ENCODE assay signal across 18 cellular contexts in genomic region chr1:209484429-209484828, GRCh38.
"Had no signal": no experiment of that assay in that cellular context is flagged by ENCODE, and none has a peak within 500 bp of the region (broad histone marks: within the 10 kb centered on the region; RNA-seq: fewer than 3 reads in every experiment).

No MANE protein-coding gene starts in this region.

- H3K27ac ChIP-seq: esophagus muscularis mucosa, left ventricle myocardium inferior, neutrophil, tibial artery, uterus had no signal

- H3K4me1 Mint-ChIP-seq: activated CD8-positive, alpha-beta memory T cell treated with anti-CD3 and anti-CD28 coated beads, Interleukin-2, amount 10 ng/mL, durations not matched to agents 7 days and 5 days; natural killer cell; stimulated activated naive B cell treated with anti-CD40 and anti-IgM and Interleukin-4, amounts not matched to agents 10 μg/mL and 1 μg/mL and 100 μg/mL, for 72 hours had no signal

- H3K36me3 Mint-ChIP-seq: activated CD4-positive, alpha-beta memory T cell treated with anti-CD3 and anti-CD28 coated beads for 36 hours; activated CD8-positive, alpha-beta memory T cell treated with anti-CD3 and anti-CD28 coated beads, Interleukin-2, amount 10 ng/mL, durations not matched to agents 7 days and 5 days; activated naive CD4-positive, alpha-beta T cell treated with anti-CD3 and anti-CD28 coated beads, Interleukin-2, amount 10 ng/mL, durations not matched to agents 7 days and 5 days; natural killer cell; stimulated activated naive B cell treated with anti-CD40 and anti-IgM and Interleukin-4, amounts not matched to agents 10 μg/mL and 1 μg/mL and 100 μg/mL, for 72 hours had no signal

- H3K4me3 Mint-ChIP-seq: activated CD4-positive, alpha-beta memory T cell treated with anti-CD3 and anti-CD28 coated beads for 36 hours; activated CD4-positive, alpha-beta T cell treated with anti-CD3 and anti-CD28 coated beads for 36 hours; activated CD8-positive, alpha-beta memory T cell treated with anti-CD3 and anti-CD28 coated beads, Interleukin-2, amount 10 ng/mL, durations not matched to agents 7 days and 5 days; activated naive CD4-positive, alpha-beta T cell treated with anti-CD3 and anti-CD28 coated beads, Interleukin-2, amount 10 ng/mL, durations not matched to agents 7 days and 5 days; natural killer cell; stimulated activated naive B cell treated with anti-CD40 and anti-IgM and Interleukin-4, amounts not matched to agents 10 μg/mL and 1 μg/mL and 100 μg/mL, for 72 hours had no signal

- H3K27me3 Mint-ChIP-seq: activated CD4-positive, alpha-beta memory T cell treated with anti-CD3 and anti-CD28 coated beads for 36 hours; activated naive CD4-positive, alpha-beta T cell treated with anti-CD3 and anti-CD28 coated beads, Interleukin-2, amount 10 ng/mL, durations not matched to agents 7 days and 5 days; stimulated activated naive B cell treated with anti-CD40 and anti-IgM and Interleukin-4, amounts not matched to agents 10 μg/mL and 1 μg/mL and 100 μg/mL, for 72 hours had no signal

- H3K4me3 ChIP-seq: esophagus muscularis mucosa, left ventricle myocardium inferior, mucosa of descending colon, skin epidermis, tibial artery, uterus had no signal

- H3K4me1 ChIP-seq: esophagus muscularis mucosa, left ventricle myocardium inferior, tibial artery, uterus had no signal

- H3K27ac Mint-ChIP-seq: activated CD4-positive, alpha-beta memory T cell treated with anti-CD3 and anti-CD28 coated beads for 36 hours; activated CD4-positive, alpha-beta T cell treated with anti-CD3 and anti-CD28 coated beads for 36 hours; activated CD8-positive, alpha-beta memory T cell treated with anti-CD3 and anti-CD28 coated beads, Interleukin-2, amount 10 ng/mL, durations not matched to agents 7 days and 5 days; activated naive CD4-positive, alpha-beta T cell treated with anti-CD3 and anti-CD28 coated beads, Interleukin-2, amount 10 ng/mL, durations not matched to agents 7 days and 5 days; natural killer cell; stimulated activated naive B cell treated with anti-CD40 and anti-IgM and Interleukin-4, amounts not matched to agents 10 μg/mL and 1 μg/mL and 100 μg/mL, for 72 hours had no signal

- H3K9me3 ChIP-seq: esophagus muscularis mucosa, left ventricle myocardium inferior, mucosa of descending colon, neutrophil, tibial artery, uterus had no signal

- H3K36me3 ChIP-seq: esophagus muscularis mucosa, left ventricle myocardium inferior, neutrophil, tibial artery, uterus had no signal

- H3K9me3 Mint-ChIP-seq: activated CD4-positive, alpha-beta memory T cell treated with anti-CD3 and anti-CD28 coated beads for 36 hours; activated naive CD4-positive, alpha-beta T cell treated with anti-CD3 and anti-CD28 coated beads, Interleukin-2, amount 10 ng/mL, durations not matched to agents 7 days and 5 days; natural killer cell; stimulated activated naive B cell treated with anti-CD40 and anti-IgM and Interleukin-4, amounts not matched to agents 10 μg/mL and 1 μg/mL and 100 μg/mL, for 72 hours had no signal

- H3K27me3 ChIP-seq: esophagus muscularis mucosa, neutrophil, tibial artery, uterus had no signal

- DNase-seq: activated CD4-positive, alpha-beta memory T cell treated with anti-CD3 and anti-CD28 coated beads for 36 hours; activated CD4-positive, alpha-beta T cell treated with anti-CD3 and anti-CD28 coated beads for 36 hours; activated CD8-positive, alpha-beta memory T cell treated with anti-CD3 and anti-CD28 coated beads, Interleukin-2, amount 10 ng/mL, durations not matched to agents 7 days and 5 days; activated naive CD4-positive, alpha-beta T cell treated with anti-CD3 and anti-CD28 coated beads, Interleukin-2, amount 10 ng/mL, durations not matched to agents 7 days and 5 days; activated T-cell treated with anti-CD3 and anti-CD28 coated beads, Interleukin-2, amount 50 U/mL, for 1 hour; hippocampal formation; kidney; left ventricle myocardium inferior; mucosa of descending colon; natural killer cell; stimulated activated CD4-positive, alpha-beta T cell treated with anti-CD3 and anti-CD28 coated beads, Interleukin-15, amount 100 ng/mL, for 24 hours; stimulated activated CD4-positive, alpha-beta T cell treated with anti-CD3 and anti-CD28 coated beads, Interleukin-4, amount 100 ng/mL, for 1 hour; stimulated activated naive B cell treated with anti-CD40 and anti-IgM and Interleukin-4, amounts not matched to agents 10 μg/mL and 1 μg/mL and 100 μg/mL, for 72 hours; tibial artery; uterus had no signal
